Comparison of ENCODE assay signal across 25 cellular contexts in the genomic region with DNA sequence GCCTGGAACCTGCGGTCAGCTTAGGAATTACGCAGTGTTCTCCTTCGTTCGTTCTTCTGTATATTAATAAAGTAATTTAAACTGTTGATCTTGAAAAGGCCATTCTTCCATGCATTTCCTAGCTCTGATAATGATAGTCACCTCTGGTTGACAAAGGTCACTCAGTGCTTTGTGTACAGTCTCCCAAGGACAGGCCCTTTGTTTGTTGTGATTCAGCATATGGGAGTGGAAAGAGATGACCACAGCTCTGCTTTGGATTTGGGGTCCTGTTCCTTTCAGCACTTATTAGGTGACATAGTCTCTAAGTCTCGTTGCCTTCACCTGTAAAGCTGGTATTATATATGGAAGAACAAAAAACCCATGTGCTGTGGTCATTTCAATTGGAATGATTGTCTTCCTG. TPM values are rescaled to one million over a fixed set of nuclear protein-coding genes. Genes with fewer than 3 reads are reported as not detected.
DNase-seq lines count a peak whose midpoint lies in the region; ATAC-seq and TF ChIP-seq lines count a peak whose summit lies in the region.
"Had no signal": no experiment of that assay in that cellular context is flagged by ENCODE, and none has a peak within 500 bp of the region (broad histone marks: within the 10 kb centered on the region; RNA-seq: fewer than 3 reads in every experiment).

No MANE protein-coding gene starts in this region.

- ATAC-seq in heart left ventricle (peak in 3 of 4 donors; percentile 55 to 63 (median 62)), GM19395 (IDR thresholded peaks at IDR 0.05; ENCODE audit: unreplicated experiment) (no peak), HG02981 (IDR thresholded peaks at IDR 0.05; ENCODE audit: unreplicated experiment) (no peak)
- ATAC-seq: Panc1 had no signal

- H3K27ac ChIP-seq in heart left ventricle (peak overlapping the region in 3 of 12 donors; percentile 5 to 20 (median 14)), right atrium auricular region (no peak overlapping the region), neural progenitor cell (peak overlapping the region; percentile 59), Karpas-422 (ENCODE audit: low read length) (no peak overlapping the region)
- H3K27ac ChIP-seq: HL-60, SJSA1 had no signal

- no peaks in the 10 kb centered on the region for H3F3A ChIP-seq in neural progenitor cell (ENCODE audit: low read depth)

- DNase-seq in heart left ventricle (no peak), right atrium auricular region (ENCODE audit: low spot score) (no peak), endothelial cell (ENCODE audit: low spot score) (no peak), neural progenitor cell (ENCODE audit: low spot score) (peak; percentile 24), Karpas-422 (no peak), HCEC 1CT (no peak)
- DNase-seq: AML-193; C1 segment of cervical spinal cord; Calu3; CD8-positive, alpha-beta memory T cell; DMS153; HFFc6; KBM-7; NCI-H1092 treated with DMSO at 0.1 percent for 48 hours; NCI-H146; NCI-H2029; NCI-H226; NCI-H510A treated with DMSO at 0.1 percent for 48 hours; NCI-H774; NK-92 treated with Interleukin-12 subunit alpha and Interleukin-12 subunit beta, amount 100 ng/mL, for 24 hours had no signal

- 71 to 77% (median 73%) methylated on average over 5 of the region's 5 CpGs for WGBS in heart left ventricle, 4 donors

- H3K79me2 ChIP-seq in neural progenitor cell (ENCODE audit: low read depth) = peaks cover 100% of the 10 kb centered on the region
- peaks cover 94% of the 10 kb centered on the region for H3K79me2 ChIP-seq in Karpas-422 (ENCODE audit: low read length)

- peaks cover 0 to 8% (median 0%) of the 10 kb centered on the region in 12 donors for H3K9me3 ChIP-seq in heart left ventricle
- H3K9me3 ChIP-seq in right atrium auricular region = no peaks in the 10 kb centered on the region
- H3K9me3 ChIP-seq in neural progenitor cell (ENCODE audit: low read depth) = no peaks in the 10 kb centered on the region
- no peaks in the 10 kb centered on the region for H3K9me3 ChIP-seq in Karpas-422 (ENCODE audit: low read length)
- H3K9me3 ChIP-seq: SJSA1 had no signal

- H3K4me1 Mint-ChIP-seq in endothelial cell (ENCODE audit: unreplicated experiment) = peaks cover 12% of the 10 kb centered on the region
- H3K4me1 Mint-ChIP-seq in neural progenitor cell = peaks cover 6% of the 10 kb centered on the region

- H4K20me1 ChIP-seq in neural progenitor cell (ENCODE audit: low read depth) (peaks cover 24% of the 10 kb centered on the region), Karpas-422 (ENCODE audit: insufficient read depth, low read depth, low read length) (peaks cover 5% of the 10 kb centered on the region)

- H3K4me3 ChIP-seq in heart left ventricle (no peak overlapping the region), right atrium auricular region (no peak overlapping the region), neural progenitor cell (no peak overlapping the region), Karpas-422 (ENCODE audit: low read length) (no peak overlapping the region)
- H3K4me3 ChIP-seq: SJSA1 had no signal

- no peaks in the 10 kb centered on the region for H3K27me3 ChIP-seq in heart left ventricle
- H3K27me3 ChIP-seq in right atrium auricular region = no peaks in the 10 kb centered on the region
- no peaks in the 10 kb centered on the region for H3K27me3 ChIP-seq in neural progenitor cell
- no peaks in the 10 kb centered on the region for H3K27me3 ChIP-seq in Karpas-422 (ENCODE audit: low read length)
- H3K27me3 ChIP-seq: SJSA1 had no signal

- H3K27me3 Mint-ChIP-seq in endothelial cell (ENCODE audit: unreplicated experiment) = peaks cover 3% of the 10 kb centered on the region
- H3K27me3 Mint-ChIP-seq in neural progenitor cell (ENCODE audit: insufficient read depth, low read depth) = peaks cover 2% of the 10 kb centered on the region
- H3K27me3 Mint-ChIP-seq: CD8-positive, alpha-beta memory T cell had no signal

- peaks cover 0 to 24% (median 7%) of the 10 kb centered on the region in 12 donors for H3K4me1 ChIP-seq in heart left ventricle
- no peaks in the 10 kb centered on the region for H3K4me1 ChIP-seq in right atrium auricular region
- peaks cover 22% of the 10 kb centered on the region for H3K4me1 ChIP-seq in neural progenitor cell
- H3K4me1 ChIP-seq in Karpas-422 (ENCODE audit: low read length) = peaks cover 10% of the 10 kb centered on the region

- intact Hi-C loops in heart left ventricle (cut with DNase I) = loop anchor here in 1 of 10 donors (5.0 kb wide), 1 partner anchor 40 kb away; the partner anchor contains the start of gene RAD23B

- H2AFZ ChIP-seq in neural progenitor cell (replicated peaks) = no peak overlapping the region
- no peak overlapping the region for H2AFZ ChIP-seq in Karpas-422 (ENCODE audit: low read length)

- H3K4me3 Mint-ChIP-seq in endothelial cell (ENCODE audit: unreplicated experiment) (no peak overlapping the region), neural progenitor cell (no peak overlapping the region)
- H3K4me3 Mint-ChIP-seq: CD8-positive, alpha-beta memory T cell; HFFc6 had no signal

- no peak for TF ChIP-seq POLR2A in heart left ventricle (IDR thresholded peaks at IDR 0.05)

- no peaks in the 10 kb centered on the region for H3K9me2 ChIP-seq in Karpas-422 (replicated peaks; ENCODE audit: insufficient read depth, low read length)

- TF ChIP-seq CTCF in heart left ventricle (IDR thresholded peaks at IDR 0.05) (no peak), right atrium auricular region (IDR thresholded peaks at IDR 0.05) (no peak), endothelial cell (IDR thresholded peaks at IDR 0.05; ENCODE audit: unreplicated experiment) (no peak), neural progenitor cell (IDR thresholded peaks at IDR 0.05) (no peak)

- H3K9me3 Mint-ChIP-seq in endothelial cell (ENCODE audit: unreplicated experiment) (no peaks in the 10 kb centered on the region), neural progenitor cell (peaks cover 22% of the 10 kb centered on the region)

- H3K27ac Mint-ChIP-seq in endothelial cell (ENCODE audit: unreplicated experiment) = peak overlapping the region; percentile 6
- H3K27ac Mint-ChIP-seq in neural progenitor cell = no peak overlapping the region
- H3K27ac Mint-ChIP-seq: HFFc6 had no signal

- peaks cover 17% of the 10 kb centered on the region for H3K36me3 Mint-ChIP-seq in endothelial cell (ENCODE audit: low read depth, unreplicated experiment)
- peaks cover 68% of the 10 kb centered on the region for H3K36me3 Mint-ChIP-seq in neural progenitor cell

- H3K36me3 ChIP-seq in heart left ventricle (peaks cover 4 to 92% (median 79%) of the 10 kb centered on the region in 9 donors), right atrium auricular region (peaks cover 38% of the 10 kb centered on the region), neural progenitor cell (peaks cover 52% of the 10 kb centered on the region), Karpas-422 (ENCODE audit: insufficient read depth, low read length) (peaks cover 88% of the 10 kb centered on the region)

- H3K9ac ChIP-seq in neural progenitor cell = no peak overlapping the region
- no peak overlapping the region for H3K9ac ChIP-seq in Karpas-422 (ENCODE audit: low read length)

- no peak overlapping the region for H3K4me2 ChIP-seq in neural progenitor cell
- no peak overlapping the region for H3K4me2 ChIP-seq in Karpas-422 (ENCODE audit: low read depth, low read length, poor library complexity, severe bottlenecking)

RNA-seq across cellular contexts. Expression of gene RAD23B, which starts 39.6 kb away (rescaled TPM):
- total RNA-seq in heart left ventricle = 100 to 1,000 TPM in 6 of 9 donors, 10 to 100 TPM in 3; 84.4 to 144 (median 105) TPM
- 100 to 1,000 TPM in 1 of 2 donors, 10 to 100 TPM in 1; 39.8 to 111 TPM for polyA plus RNA-seq in heart left ventricle
- 10 to 100 TPM; 58.3 to 85.6 TPM for total RNA-seq in right atrium auricular region
- 116 TPM for total RNA-seq in endothelial cell (ENCODE audit: unreplicated experiment)
- total RNA-seq in neural progenitor cell (ENCODE audit: low replicate concordance) = 149 and 178 TPM in 2 replicates
- 50.2 and 60.2 TPM in 2 replicates for total RNA-seq in Karpas-422 (2014; rRNA removed; shearing (Covaris generic); ENCODE audit: low replicate concordance)

Comparison
In these comparisons a context has a peak if more than half of its experiments do, and no peak if none do; other contexts are left out.
1. ATAC-seq: peak in heart left ventricle (3 of 4); none in GM19395 (single experiment) and HG02981 (single experiment).